Comparison of ENCODE assay signal across 10 cellular contexts in the genomic region with DNA sequence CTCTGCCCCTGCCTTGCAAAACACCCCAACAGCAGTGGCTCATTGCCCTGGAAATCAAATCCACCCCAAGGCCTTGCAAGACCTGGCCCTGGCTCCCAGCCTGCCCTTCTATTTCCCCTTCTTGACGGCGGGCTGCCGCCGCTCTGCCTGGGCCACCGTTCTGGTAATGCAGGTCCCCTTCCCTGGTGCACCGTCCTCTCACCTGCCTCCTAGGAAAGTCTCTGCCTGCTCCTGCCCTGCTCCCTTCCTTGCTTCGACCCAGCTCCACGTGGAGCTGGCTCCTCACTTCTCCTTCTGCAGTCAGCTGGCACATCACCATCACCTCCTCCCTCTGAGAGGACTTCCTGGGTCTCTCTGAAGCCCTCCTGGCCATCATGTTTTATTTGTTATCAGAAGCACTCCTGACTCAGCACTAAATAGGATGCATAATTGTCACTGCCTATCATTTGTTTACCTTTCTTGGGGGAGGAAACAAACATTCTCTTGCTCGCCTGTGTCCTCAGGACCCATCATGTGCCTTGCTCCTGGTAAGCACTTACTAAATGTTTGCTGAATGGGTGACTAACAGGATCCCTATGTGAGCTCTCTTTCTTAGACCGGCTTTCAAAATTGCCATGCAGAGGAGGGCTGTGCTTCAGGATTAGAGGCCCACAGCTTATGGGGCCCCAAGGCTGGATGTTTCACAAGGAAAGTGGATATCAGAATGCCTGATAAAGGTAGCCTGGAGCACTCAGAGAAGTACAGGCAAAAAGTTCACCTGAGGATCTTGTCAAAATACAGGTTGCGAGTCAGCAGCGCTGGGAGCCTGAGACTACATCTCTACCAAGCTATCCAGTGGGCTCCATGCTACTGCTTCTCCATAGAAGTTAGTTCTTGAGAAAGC. TPM values are rescaled to one million over a fixed set of nuclear protein-coding genes. Genes with fewer than 3 reads are reported as not detected.
A peak's percentile ranks its signal among the peaks of the same experiment; 100 is the strongest.
DNase-seq lines count a peak whose midpoint lies in the region; ATAC-seq and TF ChIP-seq lines count a peak whose summit lies in the region.
"Had no signal": no experiment of that assay in that cellular context is flagged by ENCODE, and none has a peak within 500 bp of the region (broad histone marks: within the 10 kb centered on the region; RNA-seq: fewer than 3 reads in every experiment).

No MANE protein-coding gene starts in this region.

- H3K4me1 ChIP-seq in HUES64 (ENCODE audit: insufficient read depth, low read length) (peaks cover 30% of the 10 kb centered on the region), liver (ENCODE audit: control insufficient read depth in 4 of 4, insufficient read depth in 4 of 4, low read length in 3 of 4) (peaks cover 4 to 15% (median 10%) of the 10 kb centered on the region in 4 donors), ovary (ENCODE audit: insufficient read depth) (peaks cover 4% of the 10 kb centered on the region)

- peak overlapping the region; percentile 31; the same call in 1 of the 2 replicates for H3K27ac ChIP-seq in HUES64 (ENCODE audit: low read depth, low read length)
- H3K27ac ChIP-seq in liver (ENCODE audit: low read depth in 1 of 2, low read length in 2 of 2) = peak overlapping the region; percentile 38 to 55
- no peak overlapping the region for H3K27ac ChIP-seq in ovary

- no peaks in the 10 kb centered on the region for H3K27me3 ChIP-seq in HUES64 (ENCODE audit: insufficient read depth, low read length)
- no peaks in the 10 kb centered on the region for H3K27me3 ChIP-seq in liver (ENCODE audit: control insufficient read depth in 4 of 4, insufficient read depth in 4 of 4, low read length in 3 of 4)
- H3K27me3 ChIP-seq in ovary = no peaks in the 10 kb centered on the region

- H3K4me3 ChIP-seq in HUES64 (ENCODE audit: low read length) (no peak overlapping the region), astrocyte of the spinal cord (ENCODE audit: low read depth, low read length) (no peak overlapping the region), liver (ENCODE audit: low read depth in 1 of 3, low read length in 3 of 3) (no peak overlapping the region), ovary (no peak overlapping the region)

- H3K36me3 ChIP-seq in HUES64 (ENCODE audit: insufficient read depth, low read length) (no peaks in the 10 kb centered on the region), liver (ENCODE audit: control insufficient read depth in 4 of 4, insufficient read depth in 3 of 4, low read depth in 1 of 4, low read length in 3 of 4) (no peaks in the 10 kb centered on the region), ovary (no peaks in the 10 kb centered on the region)

- TF ChIP-seq RAD21 in liver (IDR thresholded peaks at IDR 0.05) = peak in 1 of 2 donors; percentile 38

- intact Hi-C loops in ovary (cut with DNase I) = loop anchor here in 1 of 4 donors (10.0 kb wide), 1 partner anchor 675 kb away; no protein-coding TSS in a partner anchor

- DNase-seq in COLO668 (lab: John Stamatoyannopoulos, UW; ENCODE audit: unreplicated experiment) (peak; percentile 6), astrocyte of the spinal cord (ENCODE audit: low read depth, low spot score) (peak; percentile 49), NOMO-1 (lab: John Stamatoyannopoulos, UW; ENCODE audit: unreplicated experiment in 2 of 2) (no peak), ovary (no peak)
- DNase-seq: hippocampal formation, Karpas-422 had no signal

- TF ChIP-seq CTCF in astrocyte of the spinal cord (IDR thresholded peaks at IDR 0.05; ENCODE audit: low read depth, low read length) (no peak), liver (IDR thresholded peaks at IDR 0.05; ENCODE audit: low read depth, low read length, missing input control) (no peak), ovary (IDR thresholded peaks at IDR 0.05) (no peak)

- H3K9me3 ChIP-seq in HUES64 (ENCODE audit: insufficient read depth, low read depth, low read length) (no peaks in the 10 kb centered on the region), liver (ENCODE audit: control insufficient read depth in 4 of 4, low read length in 3 of 4) (no peaks in the 10 kb centered on the region), ovary (no peaks in the 10 kb centered on the region)

- TF ChIP-seq EP300 in ovary (IDR thresholded peaks at IDR 0.05) = no peak

- in situ Hi-C loops in astrocyte of the spinal cord (cut with HindIII; ENCODE audit: low sequenced_read_pairs) = no loop called here

- H3K9ac ChIP-seq in HUES64 (ENCODE audit: low read depth, low read length) (no peak overlapping the region), liver (ENCODE audit: low read depth in 1 of 2, low read length in 2 of 2) (peak overlapping the region in 1 of 2 donors; percentile 19)

- 74% methylated on average over 12 of the region's 12 CpGs for WGBS in HUES64
- 71% methylated on average over 12 of the region's 12 CpGs for WGBS in liver
- 74 to 85% (median 82%) methylated on average over 12 of the region's 12 CpGs for WGBS in ovary, 3 donors

- no peak for TF ChIP-seq POLR2A in ovary (IDR thresholded peaks at IDR 0.05)

- ATAC-seq in HG02610 (IDR thresholded peaks at IDR 0.05; ENCODE audit: unreplicated experiment) = no peak
- no peak for ATAC-seq in HG02970 (IDR thresholded peaks at IDR 0.05; ENCODE audit: low FRiP score, unreplicated experiment)

TF ChIP-seq in liver, 16 proteins besides CTCF, POLR2A, EP300 and RAD21:
- no peak for TF ChIP-seq TAF1 (conservative IDR thresholded peaks at IDR 0.05)
- TF ChIP-seq EGR1 (IDR thresholded peaks at IDR 0.05; ENCODE audit: low read depth in 2 of 2) = no peak
- TF ChIP-seq, protein P1, sequence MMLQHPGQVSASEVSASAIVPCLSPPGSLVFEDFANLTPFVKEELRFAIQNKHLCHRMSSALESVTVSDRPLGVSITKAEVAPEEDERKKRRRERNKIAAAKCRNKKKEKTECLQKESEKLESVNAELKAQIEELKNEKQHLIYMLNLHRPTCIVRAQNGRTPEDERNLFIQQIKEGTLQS (IDR thresholded peaks at IDR 0.05) = no peak
- peak in 1 of 2 donors; percentile 52 for TF ChIP-seq JUND (IDR thresholded peaks at IDR 0.05)
- no peak for TF ChIP-seq GABPA (IDR thresholded peaks at IDR 0.05 in 1 of 2, conservative IDR thresholded peaks at IDR 0.05 in 1 of 2)
- TF ChIP-seq HNF4A (conservative IDR thresholded peaks at IDR 0.05) = peak; percentile 19 to 63
- no peak for TF ChIP-seq NR2F2 (IDR thresholded peaks at IDR 0.05)
- no peak for TF ChIP-seq ZBTB33 (IDR thresholded peaks at IDR 0.05)
- peak in 1 of 2 donors; percentile 61 for TF ChIP-seq RXRA (IDR thresholded peaks at IDR 0.05)
- TF ChIP-seq FOXA2 (IDR thresholded peaks at IDR 0.05) = no peak
- TF ChIP-seq HNF4G (IDR thresholded peaks at IDR 0.05) = no peak
- TF ChIP-seq SP1 (IDR thresholded peaks at IDR 0.05) = peak; percentile 21
- peak; percentile 35 for TF ChIP-seq YY1 (IDR thresholded peaks at IDR 0.05)
- TF ChIP-seq, protein P2, sequence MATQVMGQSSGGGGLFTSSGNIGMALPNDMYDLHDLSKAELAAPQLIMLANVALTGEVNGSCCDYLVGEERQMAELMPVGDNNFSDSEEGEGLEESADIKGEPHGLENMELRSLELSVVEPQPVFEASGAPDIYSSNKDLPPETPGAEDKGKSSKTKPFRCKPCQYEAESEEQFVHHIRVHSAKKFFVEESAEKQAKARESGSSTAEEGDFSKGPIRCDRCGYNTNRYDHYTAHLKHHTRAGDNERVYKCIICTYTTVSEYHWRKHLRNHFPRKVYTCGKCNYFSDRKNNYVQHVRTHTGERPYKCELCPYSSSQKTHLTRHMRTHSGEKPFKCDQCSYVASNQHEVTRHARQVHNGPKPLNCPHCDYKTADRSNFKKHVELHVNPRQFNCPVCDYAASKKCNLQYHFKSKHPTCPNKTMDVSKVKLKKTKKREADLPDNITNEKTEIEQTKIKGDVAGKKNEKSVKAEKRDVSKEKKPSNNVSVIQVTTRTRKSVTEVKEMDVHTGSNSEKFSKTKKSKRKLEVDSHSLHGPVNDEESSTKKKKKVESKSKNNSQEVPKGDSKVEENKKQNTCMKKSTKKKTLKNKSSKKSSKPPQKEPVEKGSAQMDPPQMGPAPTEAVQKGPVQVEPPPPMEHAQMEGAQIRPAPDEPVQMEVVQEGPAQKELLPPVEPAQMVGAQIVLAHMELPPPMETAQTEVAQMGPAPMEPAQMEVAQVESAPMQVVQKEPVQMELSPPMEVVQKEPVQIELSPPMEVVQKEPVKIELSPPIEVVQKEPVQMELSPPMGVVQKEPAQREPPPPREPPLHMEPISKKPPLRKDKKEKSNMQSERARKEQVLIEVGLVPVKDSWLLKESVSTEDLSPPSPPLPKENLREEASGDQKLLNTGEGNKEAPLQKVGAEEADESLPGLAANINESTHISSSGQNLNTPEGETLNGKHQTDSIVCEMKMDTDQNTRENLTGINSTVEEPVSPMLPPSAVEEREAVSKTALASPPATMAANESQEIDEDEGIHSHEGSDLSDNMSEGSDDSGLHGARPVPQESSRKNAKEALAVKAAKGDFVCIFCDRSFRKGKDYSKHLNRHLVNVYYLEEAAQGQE (IDR thresholded peaks at IDR 0.05) = no peak
- no peak for TF ChIP-seq MAX (IDR thresholded peaks at IDR 0.05)
- TF ChIP-seq FOXA1 (IDR thresholded peaks at IDR 0.05) = peak; percentile 21

RNA-seq across cellular contexts. Expression of gene C5orf47, which starts 19.6 kb away (rescaled TPM):
- not detected for polyA plus RNA-seq in HUES64 (2013, experiment 1 of 2)
- polyA plus RNA-seq in HUES64 (2013, experiment 2 of 2) = 0.19 TPM
- total RNA-seq in liver = under 1 TPM in 1 of 2 donors, not detected in 1; 0.08 TPM
- not detected for polyA plus RNA-seq in liver
- not detected for total RNA-seq in ovary
- polyA plus RNA-seq in ovary = under 1 TPM in 1 of 2 donors, not detected in 1; 0.15 TPM

Comparison
In these comparisons a context has a peak if more than half of its experiments do, and no peak if none do; other contexts are left out.
1. DNase-seq: peak in COLO668 (single experiment) and astrocyte of the spinal cord (single experiment); none in NOMO-1 (0 of 2) and ovary (0 of 5).
2. H3K27ac ChIP-seq: peak in HUES64 (single experiment) and liver (2 of 2); none in ovary (0 of 2).